ENCODE assay signal across 28 cellular contexts in genomic region chr12:28890664-28891063, GRCh38.
"Had no signal": no experiment of that assay in that cellular context is flagged by ENCODE, and none has a peak within 500 bp of the region (broad histone marks: within the 10 kb centered on the region; RNA-seq: fewer than 3 reads in every experiment).

No MANE protein-coding gene starts in this region.

- H3K36me3 ChIP-seq: colonic mucosa, esophagus squamous epithelium, gastrocnemius medialis, heart right ventricle, left lung, lower lobe of right lung had no signal

- H3K9me3 ChIP-seq: colonic mucosa, esophagus squamous epithelium, gastrocnemius medialis, heart right ventricle, left lung, lower lobe of right lung, mucosa of descending colon had no signal

- H3K27ac Mint-ChIP-seq: dendritic cell treated with granulocyte-macrophage colony-stimulating factor and Interleukin-4, amounts not matched to agents 40 ng/mL and 50 ng/mL, for 4 days; effector memory CD8-positive, alpha-beta T cell; endodermal cell; mesothelial cell of epicardium; naive B cell had no signal

- H3K36me3 Mint-ChIP-seq: mesothelial cell of epicardium, naive B cell had no signal

- FAIRE-seq: endometrium, islet of Langerhans, keratinocyte had no signal

- H3K4me3 ChIP-seq: colonic mucosa, esophagus squamous epithelium, gastrocnemius medialis, heart right ventricle, left lung, lower lobe of right lung, mucosa of descending colon had no signal

- H3K9me3 Mint-ChIP-seq: dendritic cell treated with granulocyte-macrophage colony-stimulating factor and Interleukin-4, amounts not matched to agents 40 ng/mL and 50 ng/mL, for 4 days; effector memory CD8-positive, alpha-beta T cell; endodermal cell; mesothelial cell of epicardium had no signal

- DNase-seq: colonic mucosa; cortex of kidney; effector CD8-positive, alpha-beta T cell; effector memory CD8-positive, alpha-beta T cell; endodermal cell; erythroblast; esophagus squamous epithelium; foreskin fibroblast; foreskin melanocyte; gastrocnemius medialis; glutamatergic neuron; head of caudate nucleus; heart right ventricle; hippocampal formation; left cardiac atrium; left lung; left ventricle myocardium superior; lower lobe of right lung; mesenchymal stem cell; mucosa of descending colon; naive B cell had no signal

- H3K27me3 ChIP-seq: colonic mucosa, esophagus squamous epithelium, gastrocnemius medialis, heart right ventricle, left lung had no signal

- ATAC-seq: effector memory CD8-positive, alpha-beta T cell; esophagus mucosa; gastrocnemius medialis; heart right ventricle; left cardiac atrium; left lung; left ventricle myocardium superior; lower lobe of right lung; mucosa of descending colon had no signal

- H3K4me1 ChIP-seq: colonic mucosa, esophagus squamous epithelium, gastrocnemius medialis, left lung, lower lobe of right lung had no signal

- H3K4me1 Mint-ChIP-seq: mesothelial cell of epicardium, naive B cell had no signal

- H3K27ac ChIP-seq: colonic mucosa, epithelial cell of prostate, esophagus squamous epithelium, gastrocnemius medialis, heart right ventricle, left lung, lower lobe of right lung had no signal

- H3K27me3 Mint-ChIP-seq: dendritic cell treated with granulocyte-macrophage colony-stimulating factor and Interleukin-4, amounts not matched to agents 40 ng/mL and 50 ng/mL, for 4 days; effector memory CD8-positive, alpha-beta T cell; naive B cell had no signal

- H3K4me3 Mint-ChIP-seq: dendritic cell treated with granulocyte-macrophage colony-stimulating factor and Interleukin-4, amounts not matched to agents 40 ng/mL and 50 ng/mL, for 4 days; effector memory CD8-positive, alpha-beta T cell; endodermal cell; mesothelial cell of epicardium; naive B cell had no signal
